Comparison of ENCODE assay signal across 27 cellular contexts in the genomic region with DNA sequence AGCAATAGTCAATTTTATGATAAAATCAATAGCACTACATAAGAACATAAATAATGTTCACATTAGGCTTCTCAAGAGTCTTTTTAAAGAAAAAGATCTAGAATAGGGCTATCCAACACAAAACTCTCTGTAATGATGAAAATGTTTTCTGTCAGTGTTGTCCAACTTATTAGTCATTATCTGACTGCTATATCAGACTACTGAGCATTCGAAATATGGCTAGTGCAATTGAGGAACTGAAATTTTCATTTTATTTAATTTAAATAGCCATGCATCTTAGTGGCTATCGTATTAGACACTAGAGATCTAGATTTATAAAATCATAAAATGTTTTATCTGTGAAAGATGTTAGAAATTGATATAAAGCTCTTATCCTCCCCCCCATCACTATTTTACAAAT. TPM values are rescaled to one million over a fixed set of nuclear protein-coding genes. Genes with fewer than 3 reads are reported as not detected.
"Had no signal": no experiment of that assay in that cellular context is flagged by ENCODE, and none has a peak within 500 bp of the region (broad histone marks: within the 10 kb centered on the region; RNA-seq: fewer than 3 reads in every experiment).

No MANE protein-coding gene starts in this region.

- H3K79me2 ChIP-seq: parathyroid adenoma had no signal

- H3K4me2 ChIP-seq: neural progenitor cell had no signal

- H3K4me1 ChIP-seq: neural progenitor cell, parathyroid adenoma, right lobe of liver, sigmoid colon, suprapubic skin, transverse colon, upper lobe of right lung, uterus had no signal

- ATAC-seq: natural killer cell; psoas muscle; right cardiac atrium; right lobe of liver; stimulated activated effector memory CD8-positive, alpha-beta T cell treated with anti-CD3 and anti-CD28 coated beads, Interleukin-12 subunit alpha, Interleukin-12 subunit beta, amount 100 ng/mL, for 72 hours; stimulated activated naive CD8-positive, alpha-beta T cell treated with anti-CD3 and anti-CD28 coated beads, Interleukin-15, amount 100 ng/mL, for 72 hours; stimulated activated naive CD8-positive, alpha-beta T cell treated with anti-CD3 and anti-CD28 coated beads, Interleukin-15, Interleukin-2, amounts not matched to agents 100 U/mL and 50 U/mL, for 24 hours; upper lobe of right lung had no signal

- H3K27me3 ChIP-seq: neural progenitor cell, ovary, right lobe of liver, sigmoid colon, suprapubic skin, testis, tibial artery, transverse colon, upper lobe of right lung, uterus had no signal

- H3K27ac ChIP-seq: neural progenitor cell, ovary, parathyroid adenoma, psoas muscle, right lobe of liver, sigmoid colon, suprapubic skin, testis, tibial artery, transverse colon, upper lobe of right lung, uterus had no signal

- H3K9me3 ChIP-seq: ovary, psoas muscle, right lobe of liver, sigmoid colon, suprapubic skin, testis, tibial artery, upper lobe of right lung, uterus had no signal

- FAIRE-seq: small intestine had no signal

- H3K9ac ChIP-seq: neural progenitor cell, parathyroid adenoma had no signal

- H3K4me3 ChIP-seq: neural progenitor cell, ovary, psoas muscle, right lobe of liver, sigmoid colon, suprapubic skin, testis, tibial artery, transverse colon, upper lobe of right lung, uterus had no signal

- H2AFZ ChIP-seq: neural progenitor cell, parathyroid adenoma had no signal

- DNase-seq: natural killer cell; occipital lobe; ovary; posterior cingulate gyrus; psoas muscle; right cardiac atrium; right lobe of liver; sigmoid colon; small intestine; stimulated activated CD4-positive, alpha-beta T cell treated with anti-CD3 and anti-CD28 coated beads, Interleukin-15, amount 100 ng/mL, for 24 hours; stimulated activated CD4-positive, alpha-beta T cell treated with anti-CD3 and anti-CD28 coated beads, Interleukin-2, amount 100 ng/mL, for 24 hours; stimulated activated CD4-positive, alpha-beta T cell treated with anti-CD3 and anti-CD28 coated beads, Interleukin-2, amount 100 ng/mL, for 48 hours; stimulated activated CD4-positive, alpha-beta T cell treated with anti-CD3 and anti-CD28 coated beads, Interleukin-4, amount 100 ng/mL, for 24 hours; stimulated activated naive B cell treated with anti-CD40 and anti-IgM and Interleukin-4, amounts not matched to agents 10 μg/mL and 1 μg/mL and 100 μg/mL, for 72 hours; stimulated activated naive CD8-positive, alpha-beta T cell treated with anti-CD3 and anti-CD28 coated beads, Interleukin-15, amount 100 ng/mL, for 72 hours; stimulated activated naive CD8-positive, alpha-beta T cell treated with anti-CD3 and anti-CD28 coated beads, Interleukin-15, Interleukin-2, amounts not matched to agents 100 U/mL and 50 U/mL, for 24 hours; substantia nigra; testis; tibial artery; transverse colon; upper lobe of right lung; uterus had no signal

- H3K36me3 ChIP-seq: neural progenitor cell, ovary, right lobe of liver, sigmoid colon, suprapubic skin, tibial artery, transverse colon, upper lobe of right lung, uterus had no signal

RNA-seq across cellular contexts. Expression of gene PARM1, which starts 26.0 kb away (rescaled TPM):
- total RNA-seq: osteoblast had no signal
